ENCODE assay signal across 21 cellular contexts in the genomic region with DNA sequence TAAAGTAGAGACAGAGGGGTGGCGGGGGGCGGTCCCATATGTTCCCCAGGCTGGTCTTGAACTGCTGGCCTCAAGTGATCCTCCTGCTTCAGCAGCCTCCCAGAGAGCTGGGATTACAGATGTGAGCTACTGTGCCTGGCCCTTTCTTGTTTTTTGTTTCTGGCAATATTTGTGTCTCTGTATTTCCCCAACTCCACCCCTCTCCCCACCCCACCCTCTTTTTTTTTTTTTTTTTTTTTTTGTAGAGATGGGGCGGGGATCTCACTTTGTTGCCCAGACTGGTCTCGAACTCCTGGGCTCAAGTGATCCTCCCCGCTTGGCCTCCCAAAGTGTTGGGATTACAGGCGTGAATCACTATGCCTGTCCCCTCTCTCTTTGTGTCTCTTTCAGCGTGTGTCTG. TPM values are rescaled to one million over a fixed set of nuclear protein-coding genes. Genes with fewer than 3 reads are reported as not detected.
DNase-seq lines count a peak whose midpoint lies in the region; ATAC-seq and TF ChIP-seq lines count a peak whose summit lies in the region.
"Had no signal": no experiment of that assay in that cellular context is flagged by ENCODE, and none has a peak within 500 bp of the region (broad histone marks: within the 10 kb centered on the region; RNA-seq: fewer than 3 reads in every experiment).

No MANE protein-coding gene starts in this region.

- no peak for DNase-seq in activated naive CD8-positive, alpha-beta T cell treated with anti-CD3 and anti-CD28 coated beads, Interleukin-2, amount 10 ng/mL, durations not matched to agents 7 days and 5 days
- DNase-seq in activated naive CD8-positive, alpha-beta T cell treated with anti-CD3 and anti-CD28 coated beads, Interleukin-2, amount 50 U/mL, for 24 hours, result no peak
- DNase-seq in Calu3, result no peak
- peak; percentile 40 for DNase-seq in endodermal cell
- DNase-seq in posterior vena cava (ENCODE audit: low spot score), result peak; percentile 45
- DNase-seq in hypothalamus (lab: John Stamatoyannopoulos, UW), result no peak
- DNase-seq: AML-193; Caco-2; CD4-positive, alpha-beta T cell; DMS153; DMS79; GDM1 had no signal

- no peaks in the 10 kb centered on the region for H3K36me3 ChIP-seq in endodermal cell (ENCODE audit: control insufficient read depth, insufficient read depth, low read length)

- no peak for TF ChIP-seq CTCF in Calu3 (IDR thresholded peaks at IDR 0.05; ENCODE audit: unreplicated experiment)
- TF ChIP-seq CTCF in endodermal cell (conservative IDR thresholded peaks at IDR 0.05), result no peak

- H3K27me3 Mint-ChIP-seq in activated naive CD8-positive, alpha-beta T cell treated with anti-CD3 and anti-CD28 coated beads, Interleukin-2, amount 10 ng/mL, durations not matched to agents 7 days and 5 days, result peaks cover 3% of the 10 kb centered on the region
- peaks cover under 1% of the 10 kb centered on the region for H3K27me3 Mint-ChIP-seq in activated naive CD8-positive, alpha-beta T cell treated with anti-CD3 and anti-CD28 coated beads, Interleukin-2, amount 50 U/mL, for 24 hours
- H3K27me3 Mint-ChIP-seq in Calu3 (ENCODE audit: unreplicated experiment), result no peaks in the 10 kb centered on the region
- H3K27me3 Mint-ChIP-seq in endodermal cell (ENCODE audit: insufficient read depth), result peaks cover 5% of the 10 kb centered on the region
- H3K27me3 Mint-ChIP-seq: CD4-positive, alpha-beta T cell had no signal

- H3K27me3 ChIP-seq in endodermal cell (ENCODE audit: control insufficient read depth, insufficient read depth, low read length, poor library complexity, severe bottlenecking), result no peaks in the 10 kb centered on the region

- WGBS in endodermal cell (ENCODE audit: insufficient coverage in 1 of 2, insufficient read length in 1 of 2), 2 experiments, result 95 to 98% methylated on average over 6 to 7 of the region's 7 CpGs

- POLR2A ChIA-PET in activated naive CD8-positive, alpha-beta T cell treated with anti-CD3 and anti-CD28 coated beads, Interleukin-2, amount 10 ng/mL, durations not matched to agents 7 days and 5 days (lab: Charles Lee), result no interaction called here

- H3K9me3 Mint-ChIP-seq in activated naive CD8-positive, alpha-beta T cell treated with anti-CD3 and anti-CD28 coated beads, Interleukin-2, amount 10 ng/mL, durations not matched to agents 7 days and 5 days, result no peaks in the 10 kb centered on the region
- H3K9me3 Mint-ChIP-seq in activated naive CD8-positive, alpha-beta T cell treated with anti-CD3 and anti-CD28 coated beads, Interleukin-2, amount 50 U/mL, for 24 hours, result no peaks in the 10 kb centered on the region
- H3K9me3 Mint-ChIP-seq in Calu3 (ENCODE audit: low read depth, unreplicated experiment) (no peaks in the 10 kb centered on the region), endodermal cell (no peaks in the 10 kb centered on the region)
- H3K9me3 Mint-ChIP-seq: CD4-positive, alpha-beta T cell; H9 had no signal

- BruUV-seq in Calu3 (replicated peaks; lab: Mats Ljungman, UMichigan), result no TSS peak

- CTCF ChIA-PET in Calu3 (lab: Charles Lee), result no interaction called here

- no peak for ATAC-seq in activated naive CD8-positive, alpha-beta T cell treated with anti-CD3 and anti-CD28 coated beads, Interleukin-2, amount 10 ng/mL, durations not matched to agents 7 days and 5 days (ENCODE audit: low read depth)
- ATAC-seq in activated naive CD8-positive, alpha-beta T cell treated with anti-CD3 and anti-CD28 coated beads, Interleukin-2, amount 50 U/mL, for 24 hours, result no peak
- ATAC-seq in GM21825 (IDR thresholded peaks at IDR 0.05; ENCODE audit: unreplicated experiment), result no peak

- no peak overlapping the region for H3K4me3 Mint-ChIP-seq in activated naive CD8-positive, alpha-beta T cell treated with anti-CD3 and anti-CD28 coated beads, Interleukin-2, amount 10 ng/mL, durations not matched to agents 7 days and 5 days
- H3K4me3 Mint-ChIP-seq in activated naive CD8-positive, alpha-beta T cell treated with anti-CD3 and anti-CD28 coated beads, Interleukin-2, amount 50 U/mL, for 24 hours, result no peak overlapping the region
- no peak overlapping the region for H3K4me3 Mint-ChIP-seq in Calu3 (ENCODE audit: low read depth, unreplicated experiment)
- no peak overlapping the region for H3K4me3 Mint-ChIP-seq in endodermal cell
- H3K4me3 Mint-ChIP-seq: CD4-positive, alpha-beta T cell; H9 had no signal

- no peaks in the 10 kb centered on the region for H3K4me1 ChIP-seq in endodermal cell (ENCODE audit: control insufficient read depth, insufficient read depth, low read length)
- H3K4me1 ChIP-seq: Caco-2 had no signal

- H3K27ac Mint-ChIP-seq in activated naive CD8-positive, alpha-beta T cell treated with anti-CD3 and anti-CD28 coated beads, Interleukin-2, amount 10 ng/mL, durations not matched to agents 7 days and 5 days, result peak overlapping the region; percentile 49
- H3K27ac Mint-ChIP-seq in activated naive CD8-positive, alpha-beta T cell treated with anti-CD3 and anti-CD28 coated beads, Interleukin-2, amount 50 U/mL, for 24 hours, result no peak overlapping the region
- H3K27ac Mint-ChIP-seq in Calu3 (ENCODE audit: unreplicated experiment), result peak overlapping the region; percentile 24
- H3K27ac Mint-ChIP-seq in endodermal cell, result no peak overlapping the region
- H3K27ac Mint-ChIP-seq: CD4-positive, alpha-beta T cell; H9 had no signal

- no peak overlapping the region for H3K9ac ChIP-seq in endodermal cell (ENCODE audit: extremely low read depth, low read length, poor library complexity, severe bottlenecking)

- no peaks in the 10 kb centered on the region for H3K4me1 Mint-ChIP-seq in activated naive CD8-positive, alpha-beta T cell treated with anti-CD3 and anti-CD28 coated beads, Interleukin-2, amount 10 ng/mL, durations not matched to agents 7 days and 5 days
- peaks cover under 1% of the 10 kb centered on the region for H3K4me1 Mint-ChIP-seq in activated naive CD8-positive, alpha-beta T cell treated with anti-CD3 and anti-CD28 coated beads, Interleukin-2, amount 50 U/mL, for 24 hours
- H3K4me1 Mint-ChIP-seq in Calu3 (ENCODE audit: low read depth, unreplicated experiment), result peaks cover 7% of the 10 kb centered on the region
- no peaks in the 10 kb centered on the region for H3K4me1 Mint-ChIP-seq in endodermal cell

- intact Hi-C loops in Calu3 (cut with micrococcal nuclease; ENCODE audit: unreplicated experiment) (no loop called here), posterior vena cava (cut with DNase I) (no loop called here)

- no peak overlapping the region for H3K27ac ChIP-seq in endodermal cell (ENCODE audit: low read depth, low read length)
- H3K27ac ChIP-seq: 22Rv1, C4-2B had no signal

- no peak overlapping the region for H3K4me3 ChIP-seq in endodermal cell (ENCODE audit: low read length)
- H3K4me3 ChIP-seq: A549 had no signal

- no peaks in the 10 kb centered on the region for H3K36me3 Mint-ChIP-seq in activated naive CD8-positive, alpha-beta T cell treated with anti-CD3 and anti-CD28 coated beads, Interleukin-2, amount 10 ng/mL, durations not matched to agents 7 days and 5 days
- H3K36me3 Mint-ChIP-seq in activated naive CD8-positive, alpha-beta T cell treated with anti-CD3 and anti-CD28 coated beads, Interleukin-2, amount 50 U/mL, for 24 hours (ENCODE audit: low read depth), result no peaks in the 10 kb centered on the region
- H3K36me3 Mint-ChIP-seq in Calu3 (ENCODE audit: insufficient read depth, unreplicated experiment), result peaks cover 33% of the 10 kb centered on the region
- H3K36me3 Mint-ChIP-seq in endodermal cell (ENCODE audit: low read depth), result no peaks in the 10 kb centered on the region

- H3K9me3 ChIP-seq in endodermal cell (ENCODE audit: control insufficient read depth, low read length), result no peaks in the 10 kb centered on the region
- H3K9me3 ChIP-seq: A549, Caco-2 had no signal

RNA-seq across cellular contexts. Expression of gene CAPN12, which starts 0.6 kb away (rescaled TPM):
- 10 to 100 TPM; 22.7 to 26.4 TPM for total RNA-seq in activated naive CD8-positive, alpha-beta T cell treated with anti-CD3 and anti-CD28 coated beads, Interleukin-2, amount 10 ng/mL, durations not matched to agents 7 days and 5 days
- 14.5 and 14.7 TPM in 2 replicates for total RNA-seq in Calu3 (2022)
- 10 to 100 TPM; 14.5 to 83.0 TPM for total RNA-seq in endodermal cell
- 9.1 TPM for polyA plus RNA-seq in endodermal cell (2013, experiment 1 of 2)
- polyA plus RNA-seq in endodermal cell (2013, experiment 2 of 2), result 8.0 TPM
- 1 to 10 TPM; 1.9 to 2.9 TPM for total RNA-seq in posterior vena cava
- total RNA-seq: Daoy had no signal

RNA-seq across cellular contexts. Expression of gene LGALS7, which starts 28.4 kb away (rescaled TPM):
- total RNA-seq in activated naive CD8-positive, alpha-beta T cell treated with anti-CD3 and anti-CD28 coated beads, Interleukin-2, amount 10 ng/mL, durations not matched to agents 7 days and 5 days, result not detected
- total RNA-seq in Calu3 (2022) (not detected in 2 replicates), endodermal cell (1 to 10 TPM in 1 of 2 donors, not detected in 1; 1.8 TPM), posterior vena cava (not detected)
- polyA plus RNA-seq in endodermal cell (2013, experiment 1 of 2), result not detected
- polyA plus RNA-seq in endodermal cell (2013, experiment 2 of 2), result not detected
- total RNA-seq: Caco-2; CD4-positive, alpha-beta T cell; Daoy; H1; H9 had no signal
- polyA plus RNA-seq: A549, BJ had no signal

RNA-seq across cellular contexts. Expression of gene LGALS7B, which starts 44.1 kb away (rescaled TPM):
- total RNA-seq in activated naive CD8-positive, alpha-beta T cell treated with anti-CD3 and anti-CD28 coated beads, Interleukin-2, amount 10 ng/mL, durations not matched to agents 7 days and 5 days, result not detected
- total RNA-seq in Calu3 (2022), result 3.2 and 4.8 TPM in 2 replicates
- total RNA-seq in endodermal cell, result not detected
- not detected for polyA plus RNA-seq in endodermal cell (2013, experiment 1 of 2)
- polyA plus RNA-seq in endodermal cell (2013, experiment 2 of 2), result not detected
- total RNA-seq in posterior vena cava, result not detected
- total RNA-seq: Caco-2; CD4-positive, alpha-beta T cell; Daoy; H1; HT-29 had no signal
- polyA plus RNA-seq: BJ had no signal

Comparison
In these comparisons a context has a peak if more than half of its experiments do, and no peak if none do; other contexts are left out.
1. H3K27ac Mint-ChIP-seq: peak in activated naive CD8-positive, alpha-beta T cell treated with anti-CD3 and anti-CD28 coated beads, Interleukin-2, amount 10 ng/mL, durations not matched to agents 7 days and 5 days (single experiment) and Calu3 (single experiment); none in activated naive CD8-positive, alpha-beta T cell treated with anti-CD3 and anti-CD28 coated beads, Interleukin-2, amount 50 U/mL, for 24 hours (single experiment) and endodermal cell (single experiment).
2. DNase-seq: peak in endodermal cell (single experiment) and posterior vena cava (single experiment); none in activated naive CD8-positive, alpha-beta T cell treated with anti-CD3 and anti-CD28 coated beads, Interleukin-2, amount 10 ng/mL, durations not matched to agents 7 days and 5 days (single experiment), activated naive CD8-positive, alpha-beta T cell treated with anti-CD3 and anti-CD28 coated beads, Interleukin-2, amount 50 U/mL, for 24 hours (single experiment), Calu3 (single experiment) and hypothalamus (0 of 51).